ENCODE assay signal across 12 cellular contexts in genomic region chr2:33681333-33681732, GRCh38.
DNase-seq lines count a peak whose midpoint lies in the region; ATAC-seq and TF ChIP-seq lines count a peak whose summit lies in the region.
"Had no signal": no experiment of that assay in that cellular context is flagged by ENCODE, and none has a peak within 500 bp of the region (broad histone marks: within the 10 kb centered on the region; RNA-seq: fewer than 3 reads in every experiment).

No MANE protein-coding gene starts in this region.

- 3 to 11% (median 6%) methylated on average over 1 of the region's 1 CpG for WGBS in heart left ventricle, 4 donors

- peaks cover 0 to 10% (median 0%) of the 10 kb centered on the region in 12 donors for H3K9me3 ChIP-seq in heart left ventricle

- DNase-seq in heart left ventricle = no peak
- no peak for DNase-seq in left cardiac atrium
- peak; percentile 83 for DNase-seq in SK-MEL-5 (ENCODE audit: low read depth, low spot score)
- DNase-seq in foreskin keratinocyte = no peak
- DNase-seq in superior temporal gyrus (ENCODE audit: extremely low spot score) = peak; percentile 71
- DNase-seq in NCI-H1436 treated with DMSO at 0.1 percent for 48 hours (lab: John Stamatoyannopoulos, UW) = no peak
- DNase-seq in caudate nucleus (lab: John Stamatoyannopoulos, UW) = no peak
- no peak for DNase-seq in ecto neural progenitor cell (ENCODE audit: low spot score)
- DNase-seq: activated naive CD4-positive, alpha-beta T cell treated with anti-CD3 and anti-CD28 coated beads, Interleukin-2, amount 50 U/mL, for 16 hours; CD8-positive, alpha-beta T cell; GOT3; NCI-H446 had no signal

- no peak overlapping the region for H3K4me3 ChIP-seq in heart left ventricle

- TF ChIP-seq CTCF in heart left ventricle (IDR thresholded peaks at IDR 0.05) (peak in 10 of 12 donors; percentile 16 to 52 (median 29)), foreskin keratinocyte (conservative IDR thresholded peaks at IDR 0.05) (peak; percentile 24)

- no peaks in the 10 kb centered on the region for H3K36me3 ChIP-seq in heart left ventricle

- H3K4me1 ChIP-seq in heart left ventricle (peaks cover 0 to 6% (median 0%) of the 10 kb centered on the region in 12 donors), foreskin keratinocyte (no peaks in the 10 kb centered on the region)

- ATAC-seq in heart left ventricle (no peak), left cardiac atrium (no peak), foreskin keratinocyte (no peak)
- ATAC-seq: CD8-positive, alpha-beta T cell had no signal

- in situ Hi-C loops in SK-MEL-5 (cut with HindIII; ENCODE audit: low pct_unique_long_range_greater_than_20kb, low sequenced_read_pairs) = no loop called here

- intact Hi-C loops in heart left ventricle (cut with DNase I) (no loop called here), left cardiac atrium (cut with DNase I) (no loop called here)

- no peak overlapping the region for H3K27ac ChIP-seq in heart left ventricle
- no peak overlapping the region for H3K27ac ChIP-seq in foreskin keratinocyte
- H3K27ac ChIP-seq in caudate nucleus (ENCODE audit: low read depth, low read length) = no peak overlapping the region

- peaks cover 0 to 4% (median 0%) of the 10 kb centered on the region in 9 donors for H3K27me3 ChIP-seq in heart left ventricle
- H3K27me3 ChIP-seq in foreskin keratinocyte = no peaks in the 10 kb centered on the region

- TF ChIP-seq POLR2A in heart left ventricle (IDR thresholded peaks at IDR 0.05) = no peak

Comparison
In these comparisons a context has a peak if more than half of its experiments do, and no peak if none do; other contexts are left out.
1. DNase-seq: peak in SK-MEL-5 (single experiment) and superior temporal gyrus (single experiment); none in heart left ventricle (0 of 5), left cardiac atrium (single experiment), foreskin keratinocyte (0 of 2), NCI-H1436 treated with DMSO at 0.1 percent for 48 hours (single experiment), caudate nucleus (0 of 61) and ecto neural progenitor cell (single experiment).